ENCODE assay signal across 18 cellular contexts in the genomic region with DNA sequence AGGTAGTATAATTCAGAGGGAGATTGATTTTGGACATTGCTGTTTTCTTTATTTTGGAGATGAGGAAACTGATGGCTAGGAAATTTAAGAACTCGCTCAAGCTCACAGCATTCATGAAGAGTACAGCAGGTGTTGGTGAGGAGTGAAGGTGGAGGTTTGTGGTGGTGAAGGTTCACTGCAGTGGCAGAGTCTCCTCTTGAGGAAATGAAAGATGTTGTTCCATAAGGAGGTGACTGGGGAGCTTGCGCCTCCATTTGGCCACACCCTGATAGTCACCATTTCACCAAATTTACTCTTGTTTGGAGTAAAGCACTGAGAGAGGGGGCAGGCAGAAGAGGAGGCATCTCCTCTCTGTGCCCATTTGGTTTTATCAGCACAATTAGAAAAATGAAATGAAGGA.
DNase-seq lines count a peak whose midpoint lies in the region; ATAC-seq and TF ChIP-seq lines count a peak whose summit lies in the region.
"Had no signal": no experiment of that assay in that cellular context is flagged by ENCODE, and none has a peak within 500 bp of the region (broad histone marks: within the 10 kb centered on the region; RNA-seq: fewer than 3 reads in every experiment).

No MANE protein-coding gene starts in this region.

- peak overlapping the region; percentile 73 for H3K27ac Mint-ChIP-seq in CD4-positive, alpha-beta T cell
- H3K27ac Mint-ChIP-seq in activated CD4-positive, alpha-beta memory T cell treated with anti-CD3 and anti-CD28 coated beads for 36 hours, result peak overlapping the region; percentile 67
- H3K27ac Mint-ChIP-seq in endothelial cell (ENCODE audit: unreplicated experiment), result peak overlapping the region; percentile 32
- H3K27ac Mint-ChIP-seq: activated B cell treated with CpG ODN at 0.5 μM for 24 hours, mesothelial cell of epicardium had no signal

- no peak overlapping the region for H3K4me3 ChIP-seq in BLaER1
- no peak overlapping the region for H3K4me3 ChIP-seq in lower lobe of right lung
- H3K4me3 ChIP-seq: left ventricle myocardium inferior, thoracic aorta had no signal

- H3K27ac ChIP-seq in BLaER1 (peak overlapping the region; percentile 64), lower lobe of right lung (no peak overlapping the region)
- peak overlapping the region; percentile 2 for H3K27ac ChIP-seq in CD4-positive, alpha-beta T cell (ENCODE audit: low read depth, low read length)
- H3K27ac ChIP-seq: left ventricle myocardium inferior, thoracic aorta had no signal

- POLR2A ChIA-PET in CD4-positive, alpha-beta T cell (lab: Charles Lee), result interaction anchor here (0.6 kb wide), 1 partner anchor 404 kb away, joined by 3 read pairs; no protein-coding TSS in a partner anchor
- POLR2A ChIA-PET in activated CD4-positive, alpha-beta memory T cell treated with anti-CD3 and anti-CD28 coated beads for 36 hours (lab: Charles Lee), result no interaction called here

- peak overlapping the region; percentile 60; the same call in 1 of the 2 replicates for H3K4me2 ChIP-seq in BLaER1

- no peaks in the 10 kb centered on the region for H3K9me3 Mint-ChIP-seq in CD4-positive, alpha-beta T cell
- no peaks in the 10 kb centered on the region for H3K9me3 Mint-ChIP-seq in activated CD4-positive, alpha-beta memory T cell treated with anti-CD3 and anti-CD28 coated beads for 36 hours
- no peaks in the 10 kb centered on the region for H3K9me3 Mint-ChIP-seq in endothelial cell (ENCODE audit: unreplicated experiment)
- H3K9me3 Mint-ChIP-seq: activated B cell treated with CpG ODN at 0.5 μM for 24 hours, mesothelial cell of epicardium had no signal

- H3K27me3 ChIP-seq in BLaER1, result no peaks in the 10 kb centered on the region
- H3K27me3 ChIP-seq in CD4-positive, alpha-beta T cell (ENCODE audit: control insufficient read depth, insufficient read depth, low read length), result no peaks in the 10 kb centered on the region
- no peaks in the 10 kb centered on the region for H3K27me3 ChIP-seq in lower lobe of right lung (ENCODE audit: low read depth)

- no peak for DNase-seq in CD4-positive, alpha-beta T cell
- DNase-seq in activated CD4-positive, alpha-beta memory T cell treated with anti-CD3 and anti-CD28 coated beads for 36 hours, result no peak
- DNase-seq in endothelial cell (ENCODE audit: low spot score), result no peak
- no peak for DNase-seq in lower lobe of right lung
- DNase-seq in DMS153 treated with DMSO at 0.1 percent for 48 hours (lab: John Stamatoyannopoulos, UW; ENCODE audit: unreplicated experiment), result no peak
- DNase-seq in stimulated activated CD4-positive, alpha-beta T cell treated with anti-CD3 and anti-CD28 coated beads, Interleukin-4, amount 100 ng/mL, for 24 hours, result no peak
- DNase-seq: activated B cell treated with CpG ODN at 0.5 μM for 24 hours; activated CD8-positive, alpha-beta memory T cell treated with anti-CD3 and anti-CD28 coated beads, Interleukin-2, amount 50 U/mL, for 48 hours; Caco-2; hippocampal formation; left ventricle myocardium inferior; MV-4-11; NCI-H1694 treated with DMSO at 0.1 percent for 48 hours; T-helper 9 cell had no signal

- no peaks in the 10 kb centered on the region for H3K27me3 Mint-ChIP-seq in CD4-positive, alpha-beta T cell
- no peaks in the 10 kb centered on the region for H3K27me3 Mint-ChIP-seq in activated CD4-positive, alpha-beta memory T cell treated with anti-CD3 and anti-CD28 coated beads for 36 hours
- peaks cover 5% of the 10 kb centered on the region for H3K27me3 Mint-ChIP-seq in endothelial cell (ENCODE audit: unreplicated experiment)

- H4K20me1 ChIP-seq in BLaER1, result no peaks in the 10 kb centered on the region

- ATAC-seq in CD4-positive, alpha-beta T cell (ENCODE audit: poor library complexity), result no peak
- no peak for ATAC-seq in lower lobe of right lung
- ATAC-seq: SK-N-SH treated with all-trans-retinoic acid at 6 μM for 48 hours had no signal

- intact Hi-C loops in CD4-positive, alpha-beta T cell (cut with DNase I, micrococcal nuclease), result loop anchor here (5.0 kb wide), 2 partner anchors 103 to 208 kb away; no protein-coding TSS in a partner anchor
- intact Hi-C loops in activated CD4-positive, alpha-beta memory T cell treated with anti-CD3 and anti-CD28 coated beads for 36 hours (cut with micrococcal nuclease), result loop anchor here (1.0 to 5.0 kb wide), 2 partner anchors 53 to 105 kb away; no protein-coding TSS in a partner anchor
- intact Hi-C loops in lower lobe of right lung (cut with DNase I), result no loop called here

- H3K4me3 Mint-ChIP-seq in CD4-positive, alpha-beta T cell, result no peak overlapping the region
- H3K4me3 Mint-ChIP-seq in activated CD4-positive, alpha-beta memory T cell treated with anti-CD3 and anti-CD28 coated beads for 36 hours, result peak overlapping the region; percentile 26
- H3K4me3 Mint-ChIP-seq in endothelial cell (ENCODE audit: unreplicated experiment), result no peak overlapping the region
- H3K4me3 Mint-ChIP-seq: activated B cell treated with CpG ODN at 0.5 μM for 24 hours, mesothelial cell of epicardium had no signal

- H3K4me1 Mint-ChIP-seq in CD4-positive, alpha-beta T cell (ENCODE audit: low read depth), result peaks cover 29% of the 10 kb centered on the region
- peaks cover 25% of the 10 kb centered on the region for H3K4me1 Mint-ChIP-seq in activated CD4-positive, alpha-beta memory T cell treated with anti-CD3 and anti-CD28 coated beads for 36 hours (ENCODE audit: low read depth)
- H3K4me1 Mint-ChIP-seq in endothelial cell (ENCODE audit: unreplicated experiment), result peaks cover 13% of the 10 kb centered on the region
- H3K4me1 Mint-ChIP-seq: activated B cell treated with CpG ODN at 0.5 μM for 24 hours had no signal

- no peak for TF ChIP-seq CTCF in CD4-positive, alpha-beta T cell (IDR thresholded peaks at IDR 0.05)
- no peak for TF ChIP-seq CTCF in endothelial cell (IDR thresholded peaks at IDR 0.05; ENCODE audit: unreplicated experiment)
- no peak for TF ChIP-seq CTCF in lower lobe of right lung (IDR thresholded peaks at IDR 0.05)

- H3K36me3 Mint-ChIP-seq in CD4-positive, alpha-beta T cell (ENCODE audit: low read depth), result no peaks in the 10 kb centered on the region
- H3K36me3 Mint-ChIP-seq in activated CD4-positive, alpha-beta memory T cell treated with anti-CD3 and anti-CD28 coated beads for 36 hours, result no peaks in the 10 kb centered on the region
- H3K36me3 Mint-ChIP-seq in endothelial cell (ENCODE audit: low read depth, unreplicated experiment), result no peaks in the 10 kb centered on the region
- H3K36me3 Mint-ChIP-seq: mesothelial cell of epicardium had no signal

- no peak overlapping the region for H3K9ac ChIP-seq in BLaER1

- peaks cover 45% of the 10 kb centered on the region for H3K4me1 ChIP-seq in BLaER1
- peaks cover 11% of the 10 kb centered on the region for H3K4me1 ChIP-seq in lower lobe of right lung
- H3K4me1 ChIP-seq: left ventricle myocardium inferior had no signal

- H3K9me3 ChIP-seq in BLaER1 (no peaks in the 10 kb centered on the region), lower lobe of right lung (no peaks in the 10 kb centered on the region)
- no peaks in the 10 kb centered on the region for H3K9me3 ChIP-seq in CD4-positive, alpha-beta T cell (ENCODE audit: control insufficient read depth, low read length)
- H3K9me3 ChIP-seq: Caco-2, left ventricle myocardium inferior, thoracic aorta had no signal

- H3K36me3 ChIP-seq in BLaER1 (no peaks in the 10 kb centered on the region), lower lobe of right lung (no peaks in the 10 kb centered on the region)
- H3K36me3 ChIP-seq: left ventricle myocardium inferior, thoracic aorta had no signal

- CTCF ChIA-PET in CD4-positive, alpha-beta T cell (lab: Charles Lee), result interaction anchor here (1.0 to 2.7 kb wide), 4 partner anchors 16 to 104 kb away, joined by 3 to 11 read pairs (median 8); no protein-coding TSS in a partner anchor
- CTCF ChIA-PET in activated CD4-positive, alpha-beta memory T cell treated with anti-CD3 and anti-CD28 coated beads for 36 hours (lab: Charles Lee), result interaction anchor here (0.7 to 9.9 kb wide), 10 partner anchors 8 to 213 kb away, joined by 3 to 72 read pairs (median 5); no protein-coding TSS in a partner anchor
